In the genomic region with DNA sequence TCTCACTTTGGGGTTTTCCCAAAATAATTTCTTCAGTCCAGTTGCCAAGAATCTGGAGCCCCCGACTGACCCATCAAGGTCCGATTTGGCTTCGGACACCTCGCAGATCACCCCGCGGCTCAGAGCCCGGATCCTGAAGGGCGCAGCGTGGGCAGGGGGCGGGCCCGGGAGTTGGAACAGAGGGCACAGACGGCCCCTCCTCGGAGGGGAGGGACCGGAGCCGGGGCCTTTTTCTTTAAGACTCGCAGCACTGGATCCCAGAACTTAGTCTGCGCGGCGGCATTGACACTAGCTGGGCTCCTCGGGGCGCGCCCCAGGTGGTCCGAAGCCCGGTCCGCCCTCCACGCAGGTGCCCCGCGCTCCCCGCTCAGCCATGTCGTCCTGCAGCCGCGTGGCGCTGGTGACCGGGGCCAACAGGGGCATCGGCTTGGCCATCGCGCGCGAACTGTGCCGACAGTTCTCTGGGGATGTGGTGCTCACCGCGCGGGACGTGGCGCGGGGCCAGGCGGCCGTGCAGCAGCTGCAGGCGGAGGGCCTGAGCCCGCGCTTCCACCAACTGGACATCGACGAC, we compare ENCODE assay signal across 8 cellular contexts. TPM values are rescaled to one million over a fixed set of nuclear protein-coding genes. Genes with fewer than 3 reads are reported as not detected.
DNase-seq lines count a peak whose midpoint lies in the region; TF ChIP-seq lines count a peak whose summit lies in the region.

A gene (plus strand): TSS at position 260 of the 571 bp plus-strand sequence. CDS start 114 bp downstream, at position 374.

- TF ChIP-seq CTCF in fibroblast of the aortic adventitia (IDR thresholded peaks at IDR 0.05; ENCODE audit: insufficient read depth, low read length): no peak
- no peak for TF ChIP-seq CTCF in nephron progenitor cell (IDR thresholded peaks at IDR 0.05)
- TF ChIP-seq CTCF in transverse colon (IDR thresholded peaks at IDR 0.05): no peak

- H3K4me3 ChIP-seq in GM08714 (ENCODE audit: low read length): peak within 1 kb of the TSS; percentile 72
- peak within 1 kb of the TSS; percentile 83 for H3K4me3 ChIP-seq in fibroblast of the aortic adventitia (ENCODE audit: low read depth, low read length)
- H3K4me3 ChIP-seq in transverse colon: peak within 1 kb of the TSS; percentile 38 to 73 (median 50)

- peaks cover 85% of the 10 kb centered on the region for H3K27me3 Mint-ChIP-seq in nephron progenitor cell (ENCODE audit: low read depth, poor library complexity)

- peak within 1 kb of the TSS; percentile 80 for H3K4me3 Mint-ChIP-seq in nephron progenitor cell

- no peaks in the 10 kb centered on the region for H3K36me3 Mint-ChIP-seq in nephron progenitor cell (ENCODE audit: low read depth)

- no peaks in the 10 kb centered on the region for H3K36me3 ChIP-seq in transverse colon

- DNase-seq in NCI-H460 (ENCODE audit: extremely low read depth, low read depth) (peak; percentile 30), fibroblast of the aortic adventitia (ENCODE audit: low read depth) (peak; percentile 91), nephron progenitor cell (peak; percentile 40), transverse colon (peak; percentile 55), OCI-M1 (lab: John Stamatoyannopoulos, UW) (no peak), amniotic stem cell (lab: John Stamatoyannopoulos, UW) (no peak)
- DNase-seq in activated T-helper 1 cell treated with anti-CD3 and anti-CD28 coated beads, Interleukin-2, amount 50 U/mL, for 16 hours (ENCODE audit: low read depth in 1 of 2, low spot score in 1 of 2): peak; percentile 25 to 39

- TF ChIP-seq POLR2A in transverse colon (IDR thresholded peaks at IDR 0.05): no peak

- H3K9me3 ChIP-seq in transverse colon: no peaks in the 10 kb centered on the region

- 1% methylated on average over 30 of the region's 53 CpGs; no CpG with 5 or more reads in 1 of the 2 donors for WGBS in transverse colon (ENCODE audit: low coverage in 1 of 2), 2 donors

- TF ChIP-seq EP300 in transverse colon (IDR thresholded peaks at IDR 0.05; ENCODE audit: low read depth): no peak

- no peak within 1 kb of the TSS for H3K27ac Mint-ChIP-seq in nephron progenitor cell

- in situ Hi-C loops in transverse colon (cut with MboI; ENCODE audit: low pct_ligation_motif_present in 1 of 4, low pct_unique_long_range_greater_than_20kb in 1 of 4, low sequenced_read_pairs in 3 of 4): loop anchor here in 2 of 4 donors (25.0 kb wide), 1 partner anchor 202 kb away; no protein-coding TSS in a partner anchor

- intact Hi-C loops in transverse colon (cut with DNase I; ENCODE audit: low total_unique reads): no loop called here

- H3K27ac ChIP-seq in transverse colon: peak within 1 kb of the TSS; percentile 87 to 94 (median 90)

- H3K27me3 ChIP-seq in transverse colon: no peaks in the 10 kb centered on the region

- H3K4me1 Mint-ChIP-seq in nephron progenitor cell: peaks cover 22% of the 10 kb centered on the region

- no peaks in the 10 kb centered on the region for H3K9me3 Mint-ChIP-seq in nephron progenitor cell

- peaks cover 0 to 35% (median 23%) of the 10 kb centered on the region in 4 donors for H3K4me1 ChIP-seq in transverse colon

RNA-seq across cellular contexts. Expression of the gene that starts here (rescaled TPM):
- total RNA-seq in NCI-H460 (2014; rRNA removed; shearing (Covaris generic)): 9.5 and 11.2 TPM in 2 replicates
- 14.1 and 16.9 TPM in 2 replicates for polyA plus RNA-seq in NCI-H460 (2014; cell fraction: nucleus; rRNA removed)
- 27.9 and 29.4 TPM in 2 replicates for total RNA-seq in fibroblast of the aortic adventitia (ENCODE audit: low replicate concordance)
- 1 to 10 TPM in 2 of 4 donors, not detected in 2; 3.4 to 5.1 TPM for total RNA-seq in transverse colon

Comparison
In these comparisons a context has a peak if more than half of its experiments do, and no peak if none do; other contexts are left out.
1. DNase-seq: peak in NCI-H460 (single experiment), activated T-helper 1 cell treated with anti-CD3 and anti-CD28 coated beads, Interleukin-2, amount 50 U/mL, for 16 hours (2 of 2), fibroblast of the aortic adventitia (single experiment), nephron progenitor cell (single experiment) and transverse colon (single experiment); none in OCI-M1 (single experiment) and amniotic stem cell (single experiment).
2. Peak in every context shown above with its lines, with median percentiles within 50 percentile points of each other: H3K4me3 ChIP-seq.